ENCODE assay signal across 1 cellular context in the genomic region with DNA sequence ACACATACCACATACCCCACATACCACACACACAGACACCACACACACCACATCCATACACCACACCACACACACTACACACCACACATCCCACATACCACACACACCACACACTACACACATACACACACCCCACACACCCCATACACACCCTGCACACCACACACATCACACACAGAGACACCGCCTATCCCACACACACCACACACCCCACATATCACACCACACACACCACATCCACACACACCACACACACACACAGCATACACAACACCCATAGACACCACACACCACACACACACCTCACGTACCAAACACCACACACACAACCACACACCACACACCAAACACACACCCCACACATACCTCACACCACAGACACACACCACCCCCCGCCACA.
TF ChIP-seq lines count a peak whose summit lies in the region.

No MANE protein-coding gene starts in this region.

TF ChIP-seq in H1, 55 proteins besides CTCF, POLR2A, EP300 and RAD21:
- no peak for TF ChIP-seq POLR2AphosphoS5 (IDR thresholded peaks at IDR 0.05; ENCODE audit: low read depth, low read length)
- no peak for TF ChIP-seq SIX5 (IDR thresholded peaks at IDR 0.05; ENCODE audit: low read depth, low read length)
